8 cellular contexts compared by ENCODE assay signal in genomic region chr9:35115680-35116538, GRCh38. TPM values are rescaled to one million over a fixed set of nuclear protein-coding genes. Genes with fewer than 3 reads are reported as not detected.
DNase-seq lines count a peak whose midpoint lies in the region; ATAC-seq and TF ChIP-seq lines count a peak whose summit lies in the region.

Gene ATOSB, minus strand, starts transcription at chr9:35115862. Its CDS starts 7,588 bp downstream, at chr9:35108274.

- peak within 1 kb of the TSS; percentile 91 for H3K27ac Mint-ChIP-seq in activated naive CD4-positive, alpha-beta T cell treated with anti-CD3 and anti-CD28 coated beads, Interleukin-2, amount 10 ng/mL, durations not matched to agents 7 days and 5 days

- no peaks in the 10 kb centered on the region for H3K9me3 ChIP-seq in gastroesophageal sphincter

- H3K4me3 ChIP-seq in HFF-Myc (replicated peaks; ENCODE audit: low read depth, low read length) (peak within 1 kb of the TSS; percentile 58), gastroesophageal sphincter (peak within 1 kb of the TSS; percentile 43 to 64)

- H3K4me3 Mint-ChIP-seq in activated naive CD4-positive, alpha-beta T cell treated with anti-CD3 and anti-CD28 coated beads, Interleukin-2, amount 10 ng/mL, durations not matched to agents 7 days and 5 days = peak within 1 kb of the TSS; percentile 98

- H3K27ac ChIP-seq in gastroesophageal sphincter = peak within 1 kb of the TSS; percentile 55 to 96 (median 91)

- H3K27me3 ChIP-seq in gastroesophageal sphincter = no peaks in the 10 kb centered on the region

- no peaks in the 10 kb centered on the region for H3K9me3 Mint-ChIP-seq in activated naive CD4-positive, alpha-beta T cell treated with anti-CD3 and anti-CD28 coated beads, Interleukin-2, amount 10 ng/mL, durations not matched to agents 7 days and 5 days

- peaks cover 10 to 58% (median 30%) of the 10 kb centered on the region in 3 donors for H3K4me1 ChIP-seq in gastroesophageal sphincter

- no peak for TF ChIP-seq EP300 in gastroesophageal sphincter (IDR thresholded peaks at IDR 0.05)

- TF ChIP-seq CTCF in HFF-Myc (IDR thresholded peaks at IDR 0.05; ENCODE audit: low read depth, low read length, missing control alignments) (no peak), gastroesophageal sphincter (IDR thresholded peaks at IDR 0.05) (no peak)

- no peaks in the 10 kb centered on the region for H3K27me3 Mint-ChIP-seq in activated naive CD4-positive, alpha-beta T cell treated with anti-CD3 and anti-CD28 coated beads, Interleukin-2, amount 10 ng/mL, durations not matched to agents 7 days and 5 days

- DNase-seq in GM03348 (ENCODE audit: low spot score) = peak; percentile 95
- DNase-seq in HFF-Myc (ENCODE audit: extremely low read depth, low read depth) = peak; percentile 86
- peak; percentile 98 for DNase-seq in NAMALWA (ENCODE audit: low spot score)
- peak; percentile 99 for DNase-seq in SK-N-DZ (ENCODE audit: low spot score)
- peak; percentile 97 for DNase-seq in activated naive CD4-positive, alpha-beta T cell treated with anti-CD3 and anti-CD28 coated beads, Interleukin-2, amount 10 ng/mL, durations not matched to agents 7 days and 5 days
- peak; percentile 86 for DNase-seq in non-pigmented ciliary epithelial cell (ENCODE audit: low read depth)
- peak; percentile 55 for DNase-seq in superior temporal gyrus (ENCODE audit: extremely low spot score)

- peak in 1 of 2 donors; percentile 23 for TF ChIP-seq POLR2A in gastroesophageal sphincter (IDR thresholded peaks at IDR 0.05)

- no peaks in the 10 kb centered on the region for H3K36me3 ChIP-seq in gastroesophageal sphincter

- CTCF ChIA-PET in activated naive CD4-positive, alpha-beta T cell treated with anti-CD3 and anti-CD28 coated beads, Interleukin-2, amount 10 ng/mL, durations not matched to agents 7 days and 5 days (lab: Charles Lee) = interaction anchor here (0.7 to 6.7 kb wide), 8 partner anchors 13 to 488 kb away, joined by 3 to 54 read pairs (median 4); partner anchors contain the start of genes STOML2 and UNC13B

- peak; percentile 73 for ATAC-seq in gastroesophageal sphincter

- peaks cover 9% of the 10 kb centered on the region for H3K36me3 Mint-ChIP-seq in activated naive CD4-positive, alpha-beta T cell treated with anti-CD3 and anti-CD28 coated beads, Interleukin-2, amount 10 ng/mL, durations not matched to agents 7 days and 5 days

- peaks cover 53% of the 10 kb centered on the region for H3K4me1 Mint-ChIP-seq in activated naive CD4-positive, alpha-beta T cell treated with anti-CD3 and anti-CD28 coated beads, Interleukin-2, amount 10 ng/mL, durations not matched to agents 7 days and 5 days

- 0% methylated on average over 25 to 27 of the region's 54 CpGs for WGBS in gastroesophageal sphincter (ENCODE audit: low coverage in 1 of 2), 2 donors

RNA-seq across cellular contexts. Expression of gene ATOSB, which starts in this region (rescaled TPM):
- 3.3 and 4.1 TPM in 2 replicates for polyA plus RNA-seq in SK-N-DZ (2014; cell fraction: cytosol; rRNA removed)
- 11.8 and 12.0 TPM in 2 replicates for polyA plus RNA-seq in SK-N-DZ (2014; cell fraction: nucleus; rRNA removed)
- 10 to 100 TPM; 13.4 to 32.6 (median 18.3) TPM for total RNA-seq in gastroesophageal sphincter

Comparison
In these comparisons a context has a peak if more than half of its experiments do, and no peak if none do; other contexts are left out.
1. Peak in every context shown above with its lines: DNase-seq, ATAC-seq, H3K4me3 ChIP-seq and H3K27ac ChIP-seq.